1 cellular context compared by ENCODE assay signal in the genomic region with DNA sequence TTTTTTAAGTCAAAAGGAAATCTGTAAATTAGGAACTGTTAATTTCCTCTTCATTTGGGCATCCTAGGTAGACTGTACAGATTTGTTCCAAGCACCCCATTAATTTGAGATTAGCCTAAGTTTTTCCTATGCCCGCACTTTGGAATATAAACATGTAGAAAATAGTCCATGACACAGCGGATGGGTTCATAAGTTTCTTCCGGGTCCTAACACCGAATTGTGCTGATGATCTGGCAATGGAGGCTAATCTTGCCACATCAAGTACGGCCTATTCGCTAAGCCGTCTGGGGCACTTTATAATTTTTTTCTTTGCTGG.
A peak's percentile ranks its signal among the peaks of the same experiment; 100 is the strongest.
TF ChIP-seq lines count a peak whose summit lies in the region.

No MANE protein-coding gene starts in this region.

TF ChIP-seq in GM12878, 131 proteins besides CTCF, POLR2A, EP300 and RAD21 (continued from another document):
- TF ChIP-seq, protein P1, sequence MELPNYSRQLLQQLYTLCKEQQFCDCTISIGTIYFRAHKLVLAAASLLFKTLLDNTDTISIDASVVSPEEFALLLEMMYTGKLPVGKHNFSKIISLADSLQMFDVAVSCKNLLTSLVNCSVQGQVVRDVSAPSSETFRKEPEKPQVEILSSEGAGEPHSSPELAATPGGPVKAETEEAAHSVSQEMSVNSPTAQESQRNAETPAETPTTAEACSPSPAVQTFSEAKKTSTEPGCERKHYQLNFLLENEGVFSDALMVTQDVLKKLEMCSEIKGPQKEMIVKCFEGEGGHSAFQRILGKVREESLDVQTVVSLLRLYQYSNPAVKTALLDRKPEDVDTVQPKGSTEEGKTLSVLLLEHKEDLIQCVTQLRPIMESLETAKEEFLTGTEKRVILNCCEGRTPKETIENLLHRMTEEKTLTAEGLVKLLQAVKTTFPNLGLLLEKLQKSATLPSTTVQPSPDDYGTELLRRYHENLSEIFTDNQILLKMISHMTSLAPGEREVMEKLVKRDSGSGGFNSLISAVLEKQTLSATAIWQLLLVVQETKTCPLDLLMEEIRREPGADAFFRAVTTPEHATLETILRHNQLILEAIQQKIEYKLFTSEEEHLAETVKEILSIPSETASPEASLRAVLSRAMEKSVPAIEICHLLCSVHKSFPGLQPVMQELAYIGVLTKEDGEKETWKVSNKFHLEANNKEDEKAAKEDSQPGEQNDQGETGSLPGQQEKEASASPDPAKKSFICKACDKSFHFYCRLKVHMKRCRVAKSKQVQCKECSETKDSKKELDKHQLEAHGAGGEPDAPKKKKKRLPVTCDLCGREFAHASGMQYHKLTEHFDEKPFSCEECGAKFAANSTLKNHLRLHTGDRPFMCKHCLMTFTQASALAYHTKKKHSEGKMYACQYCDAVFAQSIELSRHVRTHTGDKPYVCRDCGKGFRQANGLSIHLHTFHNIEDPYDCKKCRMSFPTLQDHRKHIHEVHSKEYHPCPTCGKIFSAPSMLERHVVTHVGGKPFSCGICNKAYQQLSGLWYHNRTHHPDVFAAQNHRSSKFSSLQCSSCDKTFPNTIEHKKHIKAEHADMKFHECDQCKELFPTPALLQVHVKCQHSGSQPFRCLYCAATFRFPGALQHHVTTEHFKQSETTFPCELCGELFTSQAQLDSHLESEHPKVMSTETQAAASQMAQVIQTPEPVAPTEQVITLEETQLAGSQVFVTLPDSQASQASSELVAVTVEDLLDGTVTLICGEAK (IDR thresholded peaks at IDR 0.05; ENCODE audit: borderline replicate concordance), result peak; percentile 56; the same call in 1 of the 2 replicates
- TF ChIP-seq MTA3 (IDR thresholded peaks at IDR 0.05; ENCODE audit: borderline replicate concordance, low read length), result 0 out of 2 replicates have a peak, but pooled peaks have one; percentile 17
- TF ChIP-seq, protein P2, sequence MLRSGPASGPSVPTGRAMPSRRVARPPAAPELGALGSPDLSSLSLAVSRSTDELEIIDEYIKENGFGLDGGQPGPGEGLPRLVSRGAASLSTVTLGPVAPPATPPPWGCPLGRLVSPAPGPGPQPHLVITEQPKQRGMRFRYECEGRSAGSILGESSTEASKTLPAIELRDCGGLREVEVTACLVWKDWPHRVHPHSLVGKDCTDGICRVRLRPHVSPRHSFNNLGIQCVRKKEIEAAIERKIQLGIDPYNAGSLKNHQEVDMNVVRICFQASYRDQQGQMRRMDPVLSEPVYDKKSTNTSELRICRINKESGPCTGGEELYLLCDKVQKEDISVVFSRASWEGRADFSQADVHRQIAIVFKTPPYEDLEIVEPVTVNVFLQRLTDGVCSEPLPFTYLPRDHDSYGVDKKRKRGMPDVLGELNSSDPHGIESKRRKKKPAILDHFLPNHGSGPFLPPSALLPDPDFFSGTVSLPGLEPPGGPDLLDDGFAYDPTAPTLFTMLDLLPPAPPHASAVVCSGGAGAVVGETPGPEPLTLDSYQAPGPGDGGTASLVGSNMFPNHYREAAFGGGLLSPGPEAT (IDR thresholded peaks at IDR 0.05; ENCODE audit: low read depth), result peak; percentile 50
- no peak for TF ChIP-seq STAT3 (IDR thresholded peaks at IDR 0.05; ENCODE audit: low read depth, low read length)
- TF ChIP-seq SMAD1 (IDR thresholded peaks at IDR 0.05; ENCODE audit: low read depth, partially characterized antibody), result peak; percentile 88
- no peak for TF ChIP-seq CBX5 (IDR thresholded peaks at IDR 0.05; ENCODE audit: low read depth)
- no peak for TF ChIP-seq SRF (IDR thresholded peaks at IDR 0.05; ENCODE audit: low read depth in 2 of 2, low read length in 2 of 2)
- TF ChIP-seq, protein P3, sequence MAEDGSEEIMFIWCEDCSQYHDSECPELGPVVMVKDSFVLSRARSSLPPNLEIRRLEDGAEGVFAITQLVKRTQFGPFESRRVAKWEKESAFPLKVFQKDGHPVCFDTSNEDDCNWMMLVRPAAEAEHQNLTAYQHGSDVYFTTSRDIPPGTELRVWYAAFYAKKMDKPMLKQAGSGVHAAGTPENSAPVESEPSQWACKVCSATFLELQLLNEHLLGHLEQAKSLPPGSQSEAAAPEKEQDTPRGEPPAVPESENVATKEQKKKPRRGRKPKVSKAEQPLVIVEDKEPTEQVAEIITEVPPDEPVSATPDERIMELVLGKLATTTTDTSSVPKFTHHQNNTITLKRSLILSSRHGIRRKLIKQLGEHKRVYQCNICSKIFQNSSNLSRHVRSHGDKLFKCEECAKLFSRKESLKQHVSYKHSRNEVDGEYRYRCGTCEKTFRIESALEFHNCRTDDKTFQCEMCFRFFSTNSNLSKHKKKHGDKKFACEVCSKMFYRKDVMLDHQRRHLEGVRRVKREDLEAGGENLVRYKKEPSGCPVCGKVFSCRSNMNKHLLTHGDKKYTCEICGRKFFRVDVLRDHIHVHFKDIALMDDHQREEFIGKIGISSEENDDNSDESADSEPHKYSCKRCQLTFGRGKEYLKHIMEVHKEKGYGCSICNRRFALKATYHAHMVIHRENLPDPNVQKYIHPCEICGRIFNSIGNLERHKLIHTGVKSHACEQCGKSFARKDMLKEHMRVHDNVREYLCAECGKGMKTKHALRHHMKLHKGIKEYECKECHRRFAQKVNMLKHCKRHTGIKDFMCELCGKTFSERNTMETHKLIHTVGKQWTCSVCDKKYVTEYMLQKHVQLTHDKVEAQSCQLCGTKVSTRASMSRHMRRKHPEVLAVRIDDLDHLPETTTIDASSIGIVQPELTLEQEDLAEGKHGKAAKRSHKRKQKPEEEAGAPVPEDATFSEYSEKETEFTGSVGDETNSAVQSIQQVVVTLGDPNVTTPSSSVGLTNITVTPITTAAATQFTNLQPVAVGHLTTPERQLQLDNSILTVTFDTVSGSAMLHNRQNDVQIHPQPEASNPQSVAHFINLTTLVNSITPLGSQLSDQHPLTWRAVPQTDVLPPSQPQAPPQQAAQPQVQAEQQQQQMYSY (CRISPR knock-in tag; IDR thresholded peaks at IDR 0.05), result no peak
